ENCODE assay signal across 10 cellular contexts in genomic region chr2:112880696-112881095, GRCh38.
DNase-seq lines count a peak whose midpoint lies in the region; ATAC-seq and TF ChIP-seq lines count a peak whose summit lies in the region.
"Had no signal": no experiment of that assay in that cellular context is flagged by ENCODE, and none has a peak within 500 bp of the region (broad histone marks: within the 10 kb centered on the region; RNA-seq: fewer than 3 reads in every experiment).

No MANE protein-coding gene starts in this region.

- H3F3A ChIP-seq in SU-DHL-6 (ENCODE audit: insufficient read depth) = no peaks in the 10 kb centered on the region

- H3K4me3 ChIP-seq in ACC112 (ENCODE audit: low read depth, low read length) = no peak overlapping the region; the same call in 1 of the 2 replicates
- no peak overlapping the region for H3K4me3 ChIP-seq in SU-DHL-6 (ENCODE audit: insufficient read depth, low read length, poor library complexity, severe bottlenecking)
- H3K4me3 ChIP-seq in fibroblast of mammary gland (ENCODE audit: control insufficient read depth, low read depth, low read length) = no peak overlapping the region

- ATAC-seq in HG03108 (IDR thresholded peaks at IDR 0.05; ENCODE audit: unreplicated experiment) = no peak

- in situ Hi-C loops in GM18951 (cut with MboI; ENCODE audit: low sequenced_read_pairs, unreplicated experiment) = no loop called here

- TF ChIP-seq POLR2A in GM18951 (IDR thresholded peaks at IDR 0.05; ENCODE audit: extremely low read depth, insufficient read depth, insufficient read length) = peak; percentile 5

- peaks cover 43% of the 10 kb centered on the region for H3K4me1 ChIP-seq in ACC112 (ENCODE audit: control insufficient read depth, insufficient read depth, low read length, unreplicated experiment)

- H2AFZ ChIP-seq in ACC112 (ENCODE audit: low read length, unreplicated experiment) (peak overlapping the region; percentile 17), SU-DHL-6 (ENCODE audit: low read depth, low read length, severe bottlenecking) (no peak overlapping the region)

- no peaks in the 10 kb centered on the region for H3K9me2 ChIP-seq in SU-DHL-6 (replicated peaks; ENCODE audit: insufficient read depth, low read length)

- H3K27ac ChIP-seq in ACC112 (ENCODE audit: low read depth, low read length) = peak overlapping the region; percentile 77
- H3K27ac ChIP-seq in SU-DHL-6 (ENCODE audit: low read depth, low read length) = peak overlapping the region; percentile 74

- H3K9me3 ChIP-seq in SU-DHL-6 (ENCODE audit: insufficient read depth, low read length) = no peaks in the 10 kb centered on the region

- DNase-seq in fibroblast of mammary gland (ENCODE audit: low read depth) (peak; percentile 26), HUDEP-2 (lab: John Stamatoyannopoulos, UW; ENCODE audit: unreplicated experiment in 76 of 76) (no peak), activated gamma-delta T cell treated with Interleukin-2 at 50 U/mL for 16 hours (no peak), NCI-H446 treated with DMSO at 0.1 percent for 48 hours (lab: John Stamatoyannopoulos, UW) (no peak)
- DNase-seq: activated CD4-positive, CD25-positive, alpha-beta regulatory T cell treated with anti-CD3 and anti-CD28 coated beads, Interleukin-2, amount 50 U/mL, for 72 hours; NCI-H2171 had no signal

- H3K27me3 ChIP-seq in ACC112 (ENCODE audit: insufficient read depth, low read length) (no peaks in the 10 kb centered on the region), SU-DHL-6 (ENCODE audit: low read length) (no peaks in the 10 kb centered on the region)

- H3K79me2 ChIP-seq in ACC112 (ENCODE audit: control insufficient read depth, insufficient read depth, low read length, unreplicated experiment) (no peaks in the 10 kb centered on the region), SU-DHL-6 (ENCODE audit: insufficient read depth, low read length) (no peaks in the 10 kb centered on the region)

- H3K36me3 ChIP-seq in ACC112 (ENCODE audit: insufficient read depth, low read length) (no peaks in the 10 kb centered on the region), SU-DHL-6 (ENCODE audit: low read length) (no peaks in the 10 kb centered on the region)

- no peaks in the 10 kb centered on the region for H4K20me1 ChIP-seq in SU-DHL-6 (ENCODE audit: low read depth, low read length)

- TF ChIP-seq CTCF in SU-DHL-6 (IDR thresholded peaks at IDR 0.05; ENCODE audit: insufficient read depth, low read length, poor library complexity, severe bottlenecking) (no peak), fibroblast of mammary gland (conservative IDR thresholded peaks at IDR 0.05; ENCODE audit: control insufficient read depth, insufficient read depth, low read depth, low read length) (no peak)

- H3K4me2 ChIP-seq in SU-DHL-6 (ENCODE audit: low read depth, low read length, poor library complexity, severe bottlenecking) = peak overlapping the region; percentile 23

- no peak overlapping the region for H3K9ac ChIP-seq in SU-DHL-6 (ENCODE audit: low read length)
